Comparison of ENCODE assay signal across 8 cellular contexts in the genomic region with DNA sequence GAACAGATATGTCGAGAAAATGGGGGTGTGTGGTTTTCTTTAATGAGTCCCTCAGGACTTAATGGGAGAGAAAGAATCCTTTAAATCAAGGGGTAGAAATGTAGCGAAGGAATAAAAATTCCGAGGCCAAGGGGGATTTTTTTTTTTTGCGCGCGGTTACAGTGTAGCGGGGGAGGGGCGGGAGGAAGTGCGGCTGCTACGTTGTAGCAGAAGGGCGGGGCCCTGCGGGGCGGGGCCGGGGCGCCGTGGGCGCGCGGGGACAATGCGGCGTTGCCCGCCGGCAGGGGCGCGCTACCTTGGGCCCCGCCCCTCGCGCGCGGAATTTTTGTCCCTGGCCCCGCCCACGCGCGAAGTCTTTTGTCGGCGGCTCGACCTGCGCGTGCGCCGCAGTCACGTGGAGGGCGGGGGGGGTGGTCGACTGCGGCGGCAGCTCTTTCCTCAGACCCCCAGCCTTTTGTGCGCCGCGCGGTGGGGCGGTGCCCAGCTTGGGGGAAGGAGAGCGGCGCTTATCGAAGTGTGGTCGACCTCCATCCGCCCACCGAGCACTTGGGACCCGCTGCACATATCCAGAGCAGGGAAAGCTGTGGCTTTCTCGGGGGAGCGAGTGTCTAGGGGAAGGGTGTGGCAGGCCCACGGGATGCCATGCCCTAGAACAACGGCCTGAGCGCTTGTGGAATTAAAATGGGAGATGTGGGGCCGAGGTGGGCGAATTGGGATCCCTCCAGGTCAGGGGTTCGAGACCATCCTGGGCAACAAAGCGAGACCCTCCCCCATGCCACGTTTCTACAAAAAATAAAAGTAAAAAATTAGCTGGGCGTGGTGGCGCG. TPM values are rescaled to one million over a fixed set of nuclear protein-coding genes. Genes with fewer than 3 reads are reported as not detected.
DNase-seq lines count a peak whose midpoint lies in the region; FAIRE-seq and TF ChIP-seq lines count a peak whose summit lies in the region.

No MANE protein-coding gene starts in this region.

- H3K36me3 ChIP-seq in MG63 (peaks cover 53% of the 10 kb centered on the region), neural cell (ENCODE audit: insufficient read depth, low read length) (peaks cover 6% of the 10 kb centered on the region)

- H3K27ac ChIP-seq in neural cell (ENCODE audit: low read length): peak overlapping the region; percentile 100

- H3K4me3 ChIP-seq in MG63: peak overlapping the region; percentile 97
- peak overlapping the region; percentile 99 for H3K4me3 ChIP-seq in neural cell (ENCODE audit: low read length)

- no peaks in the 10 kb centered on the region for H3K9me3 ChIP-seq in MG63
- no peaks in the 10 kb centered on the region for H3K9me3 ChIP-seq in neural cell (ENCODE audit: low read length)

- H3K27ac Mint-ChIP-seq in stimulated activated naive CD8-positive, alpha-beta T cell treated with anti-CD3 and anti-CD28 coated beads, Interleukin-15, Interleukin-2, amounts not matched to agents 100 ng/mL and 50 ng/mL, for 24 hours: peak overlapping the region; percentile 99

- H3K9ac ChIP-seq in neural cell (ENCODE audit: low read length): peak overlapping the region; percentile 100

- H2AFZ ChIP-seq in neural cell (ENCODE audit: low read depth, low read length): no peak overlapping the region

- H3K9me3 Mint-ChIP-seq in stimulated activated naive CD8-positive, alpha-beta T cell treated with anti-CD3 and anti-CD28 coated beads, Interleukin-15, Interleukin-2, amounts not matched to agents 100 ng/mL and 50 ng/mL, for 24 hours: no peaks in the 10 kb centered on the region

- H3K36me3 Mint-ChIP-seq in stimulated activated naive CD8-positive, alpha-beta T cell treated with anti-CD3 and anti-CD28 coated beads, Interleukin-15, Interleukin-2, amounts not matched to agents 100 ng/mL and 50 ng/mL, for 24 hours (ENCODE audit: low read depth): peaks cover 60% of the 10 kb centered on the region

- TF ChIP-seq EP300 in neural cell (conservative IDR thresholded peaks at IDR 0.05; ENCODE audit: poor library complexity, severe bottlenecking): peak; percentile 45

- no peaks in the 10 kb centered on the region for H3K27me3 ChIP-seq in MG63
- H3K27me3 ChIP-seq in neural cell (ENCODE audit: insufficient read depth, low read depth, low read length): no peaks in the 10 kb centered on the region

- DNase-seq in AG09319 (ENCODE audit: extremely low read depth, low read depth) (peak; percentile 82), GM19239 (ENCODE audit: insufficient read length, low spot score) (peak; percentile 57), MG63 (peak; percentile 83), SHP77 (lab: John Stamatoyannopoulos, UW) (peak; percentile 72 to 74), fibroblast of the conjunctiva (ENCODE audit: low read depth) (peak; percentile 79)
- peak; percentile 98 for DNase-seq in activated effector memory CD4-positive, alpha-beta T cell treated with anti-CD3 and anti-CD28 coated beads, Interleukin-2, amount 50 U/mL, for 16 hours

- H3K4me2 ChIP-seq in neural cell (ENCODE audit: low read length): peak overlapping the region; percentile 93

- TF ChIP-seq CTCF in AG09319 (IDR thresholded peaks at IDR 0.05; ENCODE audit: low read depth, low read length) (peak; percentile 12), neural cell (IDR thresholded peaks at IDR 0.05; ENCODE audit: poor library complexity, severe bottlenecking) (peak; percentile 66)

- H3K27me3 Mint-ChIP-seq in stimulated activated naive CD8-positive, alpha-beta T cell treated with anti-CD3 and anti-CD28 coated beads, Interleukin-15, Interleukin-2, amounts not matched to agents 100 ng/mL and 50 ng/mL, for 24 hours: no peaks in the 10 kb centered on the region

- H3F3A ChIP-seq in neural cell (ENCODE audit: insufficient read depth, low read length, poor library complexity, severe bottlenecking): peaks cover 17% of the 10 kb centered on the region

- peaks cover 44% of the 10 kb centered on the region for H4K20me1 ChIP-seq in neural cell (ENCODE audit: insufficient read depth)

- TF ChIP-seq RAD21 in neural cell (conservative IDR thresholded peaks at IDR 0.05): no peak

- FAIRE-seq in GM19239 (lab: Jason Lieb, UNC): peak; percentile 44

- no peaks in the 10 kb centered on the region for H3K9me2 ChIP-seq in neural cell (ENCODE audit: insufficient read depth, low read length)

- peaks cover 66% of the 10 kb centered on the region for H3K4me1 Mint-ChIP-seq in stimulated activated naive CD8-positive, alpha-beta T cell treated with anti-CD3 and anti-CD28 coated beads, Interleukin-15, Interleukin-2, amounts not matched to agents 100 ng/mL and 50 ng/mL, for 24 hours (ENCODE audit: low read depth)

- H3K79me2 ChIP-seq in neural cell (replicated peaks; ENCODE audit: insufficient read depth, low read length): peaks cover 72% of the 10 kb centered on the region

- peak overlapping the region; percentile 99 for H3K4me3 Mint-ChIP-seq in stimulated activated naive CD8-positive, alpha-beta T cell treated with anti-CD3 and anti-CD28 coated beads, Interleukin-15, Interleukin-2, amounts not matched to agents 100 ng/mL and 50 ng/mL, for 24 hours

TF ChIP-seq in neural cell, 6 proteins besides CTCF, POLR2A, EP300 and RAD21:
- TF ChIP-seq, protein P1, sequence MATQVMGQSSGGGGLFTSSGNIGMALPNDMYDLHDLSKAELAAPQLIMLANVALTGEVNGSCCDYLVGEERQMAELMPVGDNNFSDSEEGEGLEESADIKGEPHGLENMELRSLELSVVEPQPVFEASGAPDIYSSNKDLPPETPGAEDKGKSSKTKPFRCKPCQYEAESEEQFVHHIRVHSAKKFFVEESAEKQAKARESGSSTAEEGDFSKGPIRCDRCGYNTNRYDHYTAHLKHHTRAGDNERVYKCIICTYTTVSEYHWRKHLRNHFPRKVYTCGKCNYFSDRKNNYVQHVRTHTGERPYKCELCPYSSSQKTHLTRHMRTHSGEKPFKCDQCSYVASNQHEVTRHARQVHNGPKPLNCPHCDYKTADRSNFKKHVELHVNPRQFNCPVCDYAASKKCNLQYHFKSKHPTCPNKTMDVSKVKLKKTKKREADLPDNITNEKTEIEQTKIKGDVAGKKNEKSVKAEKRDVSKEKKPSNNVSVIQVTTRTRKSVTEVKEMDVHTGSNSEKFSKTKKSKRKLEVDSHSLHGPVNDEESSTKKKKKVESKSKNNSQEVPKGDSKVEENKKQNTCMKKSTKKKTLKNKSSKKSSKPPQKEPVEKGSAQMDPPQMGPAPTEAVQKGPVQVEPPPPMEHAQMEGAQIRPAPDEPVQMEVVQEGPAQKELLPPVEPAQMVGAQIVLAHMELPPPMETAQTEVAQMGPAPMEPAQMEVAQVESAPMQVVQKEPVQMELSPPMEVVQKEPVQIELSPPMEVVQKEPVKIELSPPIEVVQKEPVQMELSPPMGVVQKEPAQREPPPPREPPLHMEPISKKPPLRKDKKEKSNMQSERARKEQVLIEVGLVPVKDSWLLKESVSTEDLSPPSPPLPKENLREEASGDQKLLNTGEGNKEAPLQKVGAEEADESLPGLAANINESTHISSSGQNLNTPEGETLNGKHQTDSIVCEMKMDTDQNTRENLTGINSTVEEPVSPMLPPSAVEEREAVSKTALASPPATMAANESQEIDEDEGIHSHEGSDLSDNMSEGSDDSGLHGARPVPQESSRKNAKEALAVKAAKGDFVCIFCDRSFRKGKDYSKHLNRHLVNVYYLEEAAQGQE (IDR thresholded peaks at IDR 0.05; ENCODE audit: borderline replicate concordance): no peak
- TF ChIP-seq MXI1 (conservative IDR thresholded peaks at IDR 0.05; ENCODE audit: poor library complexity, severe bottlenecking): peak; percentile 83
- no peak for TF ChIP-seq SMC3 (conservative IDR thresholded peaks at IDR 0.05; ENCODE audit: poor library complexity)
- TF ChIP-seq TAF1 (IDR thresholded peaks at IDR 0.05; ENCODE audit: low read depth): peak; percentile 95
- TF ChIP-seq POLR2AphosphoS5 (IDR thresholded peaks at IDR 0.05): peak; percentile 80
- no peak for TF ChIP-seq EZH2 (IDR thresholded peaks at IDR 0.05; ENCODE audit: borderline replicate concordance, insufficient read depth, low read length, poor library complexity, severe bottlenecking)

RNA-seq across cellular contexts. Expression of gene TUBB, which starts 1.3 kb away (rescaled TPM):
- total RNA-seq in MG63 (2014; rRNA removed; shearing (Covaris generic); ENCODE audit: low replicate concordance): 241 and 386 TPM in 2 replicates
- 711 and 792 TPM in 2 replicates for polyA plus RNA-seq in neural cell
- polyA minus RNA-seq in neural cell: 773 and 794 TPM in 2 replicates

RNA-seq across cellular contexts. Expression of gene MDC1, which starts 4.3 kb away (rescaled TPM):
- total RNA-seq in MG63 (2014; rRNA removed; shearing (Covaris generic); ENCODE audit: low replicate concordance): 5.4 and 10.8 TPM in 2 replicates
- 4.3 and 8.1 TPM in 2 replicates for polyA plus RNA-seq in neural cell
- polyA minus RNA-seq in neural cell: 9.3 and 10.5 TPM in 2 replicates

RNA-seq across cellular contexts. Expression of gene FLOT1, which starts 21.1 kb away (rescaled TPM):
- total RNA-seq in MG63 (2014; rRNA removed; shearing (Covaris generic); ENCODE audit: low replicate concordance): 111 and 137 TPM in 2 replicates
- polyA plus RNA-seq in neural cell: 72.7 and 84.7 TPM in 2 replicates
- polyA minus RNA-seq in neural cell: 51.6 and 61.0 TPM in 2 replicates

RNA-seq across cellular contexts. Expression of gene IER3, which starts 22.9 kb away (rescaled TPM):
- total RNA-seq in MG63 (2014; rRNA removed; shearing (Covaris generic); ENCODE audit: low replicate concordance): 53.6 and 54.6 TPM in 2 replicates
- 1.3 and 3.0 TPM in 2 replicates for polyA plus RNA-seq in neural cell
- 0.49 and 0.69 TPM in 2 replicates for polyA minus RNA-seq in neural cell

RNA-seq across cellular contexts. Expression of gene NRM, which starts 30.6 kb away (rescaled TPM):
- total RNA-seq in MG63 (2014; rRNA removed; shearing (Covaris generic); ENCODE audit: low replicate concordance): 0.25 and 3.4 TPM in 2 replicates
- polyA plus RNA-seq in neural cell: 7.1 and 7.5 TPM in 2 replicates
- polyA minus RNA-seq in neural cell: 5.8 and 6.9 TPM in 2 replicates

Comparison
In these comparisons a context has a peak if more than half of its experiments do, and no peak if none do; other contexts are left out.
1. Peak in every context shown above with its lines: DNase-seq, H3K4me3 ChIP-seq and H3K27ac ChIP-seq.